In genomic region chr3:179148446-179149238, GRCh38 we compare ENCODE assay signal across 8 cellular contexts.
DNase-seq lines count a peak whose midpoint lies in the region; ATAC-seq lines count a peak whose summit lies in the region.

No MANE protein-coding gene starts in this region.

- peak; percentile 20 for ATAC-seq in HG02938 (IDR thresholded peaks at IDR 0.05; ENCODE audit: unreplicated experiment)

- DNase-seq in SHP77 (lab: John Stamatoyannopoulos, UW) (peak; percentile 40 to 44), SHP77 treated with DMSO at 0.1 percent for 48 hours (lab: John Stamatoyannopoulos, UW) (no peak), NCI-H345 (lab: John Stamatoyannopoulos, UW) (peak; percentile 64), medulla oblongata (ENCODE audit: extremely low spot score) (peak; percentile 35)
- DNase-seq in activated CD8-positive, alpha-beta memory T cell treated with anti-CD3 and anti-CD28 coated beads for 1 hour (ENCODE audit: extremely low read depth in 1 of 2, low read depth in 1 of 2): peak; percentile 32 to 35
- DNase-seq in effector CD8-positive, alpha-beta T cell (lab: John Stamatoyannopoulos, UW): peak; percentile 46
- peak; percentile 10 for DNase-seq in stimulated activated CD8-positive, alpha-beta memory T cell treated with anti-CD3 and anti-CD28 coated beads, Interleukin-12 subunit alpha, Interleukin-12 subunit beta, amount 100 ng/mL, for 24 hours (ENCODE audit: extremely low read depth)
